Comparison of ENCODE assay signal across 28 cellular contexts in genomic region chr1:43035821-43036456, GRCh38.
A peak's percentile ranks its signal among the peaks of the same experiment; 100 is the strongest.
DNase-seq lines count a peak whose midpoint lies in the region; ATAC-seq and TF ChIP-seq lines count a peak whose summit lies in the region.
"Had no signal": no experiment of that assay in that cellular context is flagged by ENCODE, and none has a peak within 500 bp of the region (broad histone marks: within the 10 kb centered on the region; RNA-seq: fewer than 3 reads in every experiment).

No MANE protein-coding gene starts in this region.

- no peak overlapping the region for H3K9ac ChIP-seq in mesendoderm (ENCODE audit: low read length)
- H3K9ac ChIP-seq: parathyroid adenoma had no signal

- peaks cover 17% of the 10 kb centered on the region for H3K4me1 Mint-ChIP-seq in activated CD4-positive, alpha-beta T cell treated with anti-CD3 and anti-CD28 coated beads, Interleukin-2, amount 10 ng/mL, durations not matched to agents 7 days and 5 days
- H3K4me1 Mint-ChIP-seq in type B pancreatic cell (ENCODE audit: unreplicated experiment) = peaks cover 22% of the 10 kb centered on the region

- no peak overlapping the region for H3K4me3 Mint-ChIP-seq in activated CD4-positive, alpha-beta T cell treated with anti-CD3 and anti-CD28 coated beads, Interleukin-2, amount 10 ng/mL, durations not matched to agents 7 days and 5 days
- H3K4me3 Mint-ChIP-seq in type B pancreatic cell = no peak overlapping the region
- H3K4me3 Mint-ChIP-seq: activated naive CD4-positive, alpha-beta T cell treated with anti-CD3 and anti-CD28 coated beads, Interleukin-2, amount 10 ng/mL, durations not matched to agents 7 days and 5 days; activated T-cell treated with anti-CD3 and anti-CD28 coated beads, Interleukin-2, amount 50 U/mL, for 24 hours; central memory CD8-positive, alpha-beta T cell; HFFc6; mesothelial cell of epicardium; natural killer cell treated with Interleukin-12 subunit alpha and Interleukin-12 subunit beta and Interleukin-15 and Interleukin-18, amount 100 ng/mL, for 72 hours; stimulated activated naive CD8-positive, alpha-beta T cell treated with anti-CD3 and anti-CD28 coated beads, Interleukin-15, amount 100 ng/mL, for 72 hours had no signal

- H3K9me3 Mint-ChIP-seq in activated CD4-positive, alpha-beta T cell treated with anti-CD3 and anti-CD28 coated beads, Interleukin-2, amount 10 ng/mL, durations not matched to agents 7 days and 5 days = no peaks in the 10 kb centered on the region
- H3K9me3 Mint-ChIP-seq in type B pancreatic cell = no peaks in the 10 kb centered on the region
- H3K9me3 Mint-ChIP-seq: activated naive CD4-positive, alpha-beta T cell treated with anti-CD3 and anti-CD28 coated beads, Interleukin-2, amount 10 ng/mL, durations not matched to agents 7 days and 5 days; activated T-cell treated with anti-CD3 and anti-CD28 coated beads, Interleukin-2, amount 50 U/mL, for 24 hours; CD4-positive, alpha-beta memory T cell; central memory CD8-positive, alpha-beta T cell; HFFc6; mesothelial cell of epicardium; natural killer cell treated with Interleukin-12 subunit alpha and Interleukin-12 subunit beta and Interleukin-15 and Interleukin-18, amount 100 ng/mL, for 72 hours; stimulated activated naive CD8-positive, alpha-beta T cell treated with anti-CD3 and anti-CD28 coated beads, Interleukin-15, amount 100 ng/mL, for 72 hours had no signal

- H3K4me3 ChIP-seq in mesendoderm (ENCODE audit: low read length) = no peak overlapping the region
- H3K4me3 ChIP-seq in prostate gland = no peak overlapping the region
- H3K4me3 ChIP-seq: right lobe of liver, thyroid gland had no signal

- H3K36me3 Mint-ChIP-seq in activated CD4-positive, alpha-beta T cell treated with anti-CD3 and anti-CD28 coated beads, Interleukin-2, amount 10 ng/mL, durations not matched to agents 7 days and 5 days (ENCODE audit: low read depth) = no peaks in the 10 kb centered on the region
- H3K36me3 Mint-ChIP-seq in type B pancreatic cell = no peaks in the 10 kb centered on the region
- H3K36me3 Mint-ChIP-seq: activated naive CD4-positive, alpha-beta T cell treated with anti-CD3 and anti-CD28 coated beads, Interleukin-2, amount 10 ng/mL, durations not matched to agents 7 days and 5 days; CD4-positive, alpha-beta memory T cell; mesothelial cell of epicardium; natural killer cell treated with Interleukin-12 subunit alpha and Interleukin-12 subunit beta and Interleukin-15 and Interleukin-18, amount 100 ng/mL, for 72 hours had no signal

- H3K79me2 ChIP-seq in mesendoderm (ENCODE audit: control insufficient read depth, insufficient read depth, low read length) = no peaks in the 10 kb centered on the region
- H3K79me2 ChIP-seq: parathyroid adenoma had no signal

- H3K4me1 ChIP-seq in mesendoderm (ENCODE audit: control insufficient read depth, low read depth, low read length) (peaks cover 4% of the 10 kb centered on the region), prostate gland (replicated peaks) (no peaks in the 10 kb centered on the region)
- H3K4me1 ChIP-seq: parathyroid adenoma, right lobe of liver, thyroid gland had no signal

- no peaks in the 10 kb centered on the region for H3K9me3 ChIP-seq in prostate gland
- H3K9me3 ChIP-seq: right lobe of liver, thyroid gland had no signal

- no peak overlapping the region for H3K4me2 ChIP-seq in mesendoderm (ENCODE audit: low read length)

- CTCF ChIA-PET in activated CD4-positive, alpha-beta T cell treated with anti-CD3 and anti-CD28 coated beads, Interleukin-2, amount 10 ng/mL, durations not matched to agents 7 days and 5 days (lab: Charles Lee) = no interaction called here

- peak overlapping the region; percentile 28 for H2BK5ac ChIP-seq in mesendoderm (ENCODE audit: low read length)

- POLR2A ChIA-PET in activated CD4-positive, alpha-beta T cell treated with anti-CD3 and anti-CD28 coated beads, Interleukin-2, amount 10 ng/mL, durations not matched to agents 7 days and 5 days (lab: Charles Lee) = no interaction called here

- H3K56ac ChIP-seq in mesendoderm (ENCODE audit: low read length) = no peak overlapping the region

- H3K36me3 ChIP-seq in mesendoderm (ENCODE audit: control insufficient read depth, insufficient read depth, low read length) = no peaks in the 10 kb centered on the region
- H3K36me3 ChIP-seq in prostate gland = no peaks in the 10 kb centered on the region
- H3K36me3 ChIP-seq: right lobe of liver, thyroid gland had no signal

- H2BK120ac ChIP-seq in mesendoderm (ENCODE audit: low read depth, low read length) = no peak overlapping the region

- intact Hi-C loops in prostate gland (cut with DNase I) = no loop called here

- H3K18ac ChIP-seq in mesendoderm (ENCODE audit: low read length) = no peak overlapping the region

- H3K79me1 ChIP-seq in mesendoderm (ENCODE audit: low read length) = no peaks in the 10 kb centered on the region

- H3K27ac ChIP-seq in caudate nucleus (ENCODE audit: low read depth, low read length) (peak overlapping the region; percentile 44), mesendoderm (ENCODE audit: low read depth, low read length) (no peak overlapping the region), prostate gland (no peak overlapping the region)
- H3K27ac ChIP-seq: parathyroid adenoma, right lobe of liver, thyroid gland had no signal

- peak overlapping the region; percentile 54 for H3K27ac Mint-ChIP-seq in activated CD4-positive, alpha-beta T cell treated with anti-CD3 and anti-CD28 coated beads, Interleukin-2, amount 10 ng/mL, durations not matched to agents 7 days and 5 days
- peak overlapping the region; percentile 86 for H3K27ac Mint-ChIP-seq in type B pancreatic cell
- H3K27ac Mint-ChIP-seq: activated T-cell treated with anti-CD3 and anti-CD28 coated beads, Interleukin-2, amount 50 U/mL, for 24 hours; HFFc6 had no signal

- no peak for DNase-seq in activated CD4-positive, alpha-beta T cell treated with anti-CD3 and anti-CD28 coated beads, Interleukin-2, amount 10 ng/mL, durations not matched to agents 7 days and 5 days
- DNase-seq in activated CD4-positive, alpha-beta T cell treated with anti-CD3 and anti-CD28 coated beads for 1 hour = no peak
- DNase-seq in caudate nucleus (lab: John Stamatoyannopoulos, UW) (no peak), mesendoderm (no peak), type B pancreatic cell (ENCODE audit: extremely low spot score, unreplicated experiment) (no peak), HuH-7 (ENCODE audit: low spot score) (no peak), prostate gland (ENCODE audit: low spot score) (no peak)
- DNase-seq: 8988T; activated CD8-positive, alpha-beta memory T cell treated with anti-CD3 and anti-CD28 coated beads for 24 hours; activated naive CD4-positive, alpha-beta T cell treated with anti-CD3 and anti-CD28 coated beads, Interleukin-2, amount 10 ng/mL, durations not matched to agents 7 days and 5 days; activated T-cell treated with anti-CD3 and anti-CD28 coated beads, Interleukin-2, amount 50 U/mL, for 24 hours; aorta; CD4-positive, alpha-beta memory T cell; dermis blood vessel endothelial cell; NCI-H1092 treated with DMSO at 0.1 percent for 48 hours; NCI-H1930; NCI-H226; NCI-H774; right lobe of liver; stimulated activated naive CD8-positive, alpha-beta T cell treated with anti-CD3 and anti-CD28 coated beads, Interleukin-15, amount 100 ng/mL, for 72 hours; thyroid gland had no signal

- TF ChIP-seq POLR2A in prostate gland (IDR thresholded peaks at IDR 0.05) = no peak

- H2BK15ac ChIP-seq in mesendoderm (replicated peaks; ENCODE audit: low read depth) = no peak overlapping the region

- TF ChIP-seq CTCF in type B pancreatic cell (conservative IDR thresholded peaks at IDR 0.05) = no peak
- no peak for TF ChIP-seq CTCF in prostate gland (IDR thresholded peaks at IDR 0.05)

- H4K8ac ChIP-seq in mesendoderm (ENCODE audit: low read depth, low read length) = no peak overlapping the region

- no peaks in the 10 kb centered on the region for H3K27me3 Mint-ChIP-seq in activated CD4-positive, alpha-beta T cell treated with anti-CD3 and anti-CD28 coated beads, Interleukin-2, amount 10 ng/mL, durations not matched to agents 7 days and 5 days
- no peaks in the 10 kb centered on the region for H3K27me3 Mint-ChIP-seq in type B pancreatic cell
- H3K27me3 Mint-ChIP-seq: activated T-cell treated with anti-CD3 and anti-CD28 coated beads, Interleukin-2, amount 50 U/mL, for 24 hours; CD4-positive, alpha-beta memory T cell; central memory CD8-positive, alpha-beta T cell; natural killer cell treated with Interleukin-12 subunit alpha and Interleukin-12 subunit beta and Interleukin-15 and Interleukin-18, amount 100 ng/mL, for 72 hours; stimulated activated naive CD8-positive, alpha-beta T cell treated with anti-CD3 and anti-CD28 coated beads, Interleukin-15, amount 100 ng/mL, for 72 hours had no signal

- WGBS in mesendoderm (ENCODE audit: extremely low coverage, insufficient coverage, low lambda C conversion rate) = no CpG with 5 or more reads among the region's 21 CpGs
- WGBS in prostate gland = 71% methylated on average over 20 of the region's 21 CpGs

- H3K4ac ChIP-seq in mesendoderm (ENCODE audit: low read depth, low read length) = no peak overlapping the region

- ATAC-seq in HG03354 (IDR thresholded peaks at IDR 0.05; ENCODE audit: poor library complexity, severe bottlenecking, unreplicated experiment) = no peak
- ATAC-seq: left lobe of liver; natural killer cell treated with Interleukin-12 subunit alpha and Interleukin-12 subunit beta and Interleukin-15 and Interleukin-18, amount 100 ng/mL, for 72 hours; stimulated activated naive CD8-positive, alpha-beta T cell treated with anti-CD3 and anti-CD28 coated beads, Interleukin-15, amount 100 ng/mL, for 72 hours had no signal

- H2AK5ac ChIP-seq in mesendoderm (ENCODE audit: low read length) = no peak overlapping the region

- no peaks in the 10 kb centered on the region for H3K27me3 ChIP-seq in mesendoderm (ENCODE audit: insufficient read depth, low read length, poor library complexity)
- H3K27me3 ChIP-seq in prostate gland (replicated peaks; ENCODE audit: insufficient read depth) = no peaks in the 10 kb centered on the region
- H3K27me3 ChIP-seq: right lobe of liver, thyroid gland had no signal

- no peak overlapping the region for H4K5ac ChIP-seq in mesendoderm (ENCODE audit: low read length)

- no peak overlapping the region for H3K23ac ChIP-seq in mesendoderm (ENCODE audit: low read length)
